In the genomic region with DNA sequence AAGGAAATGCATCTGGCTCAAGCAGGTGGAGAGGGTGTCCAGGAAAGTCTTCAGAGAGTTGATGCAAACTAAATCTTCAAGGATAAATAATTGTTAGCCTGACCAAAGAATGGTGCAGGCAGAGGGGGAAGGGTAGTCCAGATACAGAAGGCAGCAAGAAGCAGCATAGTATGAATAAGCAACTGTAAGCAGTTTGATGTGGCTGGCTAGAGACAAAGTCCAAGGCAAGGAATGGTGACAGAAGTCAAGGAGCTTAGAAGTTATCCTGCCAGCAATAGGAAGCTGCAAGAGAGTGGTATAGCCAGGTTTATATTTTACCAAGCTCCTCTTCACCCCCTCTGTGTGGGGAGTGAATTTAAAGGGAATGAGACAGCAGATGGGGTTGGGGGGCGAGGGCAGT, we compare ENCODE assay signal across 31 cellular contexts. TPM values are rescaled to one million over a fixed set of nuclear protein-coding genes. Genes with fewer than 3 reads are reported as not detected.
"Had no signal": no experiment of that assay in that cellular context is flagged by ENCODE, and none has a peak within 500 bp of the region (broad histone marks: within the 10 kb centered on the region; RNA-seq: fewer than 3 reads in every experiment).

No MANE protein-coding gene starts in this region.

- FAIRE-seq: frontal cortex had no signal

- H3K4me1 Mint-ChIP-seq: activated naive CD4-positive, alpha-beta T cell treated with anti-CD3 and anti-CD28 coated beads, Interleukin-2, amount 50 U/mL, for 24 hours; activated naive CD8-positive, alpha-beta T cell treated with anti-CD3 and anti-CD28 coated beads for 36 hours; activated naive CD8-positive, alpha-beta T cell treated with anti-CD3 and anti-CD28 coated beads, Interleukin-2, amount 50 U/mL, for 24 hours; activated T-helper 17 cell treated with anti-CD3 and anti-CD28 coated beads, Interleukin-2, amount 50 U/mL, for 72 hours; brain; endodermal cell had no signal

- H3K4me3 Mint-ChIP-seq: activated CD8-positive, alpha-beta T cell treated with anti-CD3 and anti-CD28 coated beads for 36 hours; activated naive CD4-positive, alpha-beta T cell treated with anti-CD3 and anti-CD28 coated beads for 36 hours; activated naive CD4-positive, alpha-beta T cell treated with anti-CD3 and anti-CD28 coated beads, Interleukin-2, amount 50 U/mL, for 24 hours; activated naive CD8-positive, alpha-beta T cell treated with anti-CD3 and anti-CD28 coated beads for 36 hours; activated naive CD8-positive, alpha-beta T cell treated with anti-CD3 and anti-CD28 coated beads, Interleukin-2, amount 50 U/mL, for 24 hours; activated T-cell treated with anti-CD3 and anti-CD28 coated beads, Interleukin-2, amount 50 U/mL, for 4 hours; activated T-helper 17 cell treated with anti-CD3 and anti-CD28 coated beads, Interleukin-2, amount 50 U/mL, for 72 hours; brain; endodermal cell; T-helper 17 cell; T-helper 2 cell treated with Interferon-gamma antibody and Interleukin-4, amounts not matched to agents 5 μg/mL and 100 μg/mL, for 36 hours had no signal

- H3K36me3 ChIP-seq: colonic mucosa had no signal

- H3K27me3 ChIP-seq: adrenal gland, breast epithelium, cardiac muscle cell, colonic mucosa had no signal

- ATAC-seq: activated CD8-positive, alpha-beta T cell treated with anti-CD3 and anti-CD28 coated beads for 36 hours; activated naive CD8-positive, alpha-beta T cell treated with anti-CD3 and anti-CD28 coated beads, Interleukin-2, amount 50 U/mL, for 24 hours; activated T-cell treated with anti-CD3 and anti-CD28 coated beads, Interleukin-2, amount 50 U/mL, for 4 hours; activated T-helper 17 cell treated with anti-CD3 and anti-CD28 coated beads, Interleukin-2, amount 50 U/mL, for 72 hours; T-helper 17 cell had no signal

- H3K27ac Mint-ChIP-seq: activated CD8-positive, alpha-beta T cell treated with anti-CD3 and anti-CD28 coated beads for 36 hours; activated naive CD4-positive, alpha-beta T cell treated with anti-CD3 and anti-CD28 coated beads for 36 hours; activated naive CD4-positive, alpha-beta T cell treated with anti-CD3 and anti-CD28 coated beads, Interleukin-2, amount 50 U/mL, for 24 hours; activated naive CD8-positive, alpha-beta T cell treated with anti-CD3 and anti-CD28 coated beads for 36 hours; activated naive CD8-positive, alpha-beta T cell treated with anti-CD3 and anti-CD28 coated beads, Interleukin-2, amount 50 U/mL, for 24 hours; activated T-helper 17 cell treated with anti-CD3 and anti-CD28 coated beads, Interleukin-2, amount 50 U/mL, for 72 hours; brain; endodermal cell; T-helper 17 cell; T-helper 2 cell treated with Interferon-gamma antibody and Interleukin-4, amounts not matched to agents 5 μg/mL and 100 μg/mL, for 36 hours had no signal

- H3K4me1 ChIP-seq: adrenal gland, breast epithelium, colonic mucosa had no signal

- DNase-seq: activated CD4-positive, alpha-beta T cell treated with anti-CD3 and anti-CD28 coated beads for 1 hour; activated CD4-positive, alpha-beta T cell treated with anti-CD3 and anti-CD28 coated beads for 4 hours; activated CD4-positive, alpha-beta T cell treated with anti-CD3 and anti-CD28 coated beads, Interleukin-2, amount 50 U/mL, for 1 hour; activated CD4-positive, alpha-beta T cell treated with anti-CD3 and anti-CD28 coated beads, Interleukin-2, amount 50 U/mL, for 48 hours; activated CD4-positive, CD25-positive, alpha-beta regulatory T cell; activated CD8-positive, alpha-beta memory T cell treated with anti-CD3 and anti-CD28 coated beads for 24 hours; activated CD8-positive, alpha-beta T cell treated with anti-CD3 and anti-CD28 coated beads for 36 hours; activated effector memory CD4-positive, alpha-beta T cell treated with Interleukin-2 at 50 U/mL for 16 hours; activated naive CD4-positive, alpha-beta T cell treated with anti-CD3 and anti-CD28 coated beads for 36 hours; activated naive CD8-positive, alpha-beta T cell treated with anti-CD3 and anti-CD28 coated beads for 36 hours; activated naive CD8-positive, alpha-beta T cell treated with anti-CD3 and anti-CD28 coated beads, Interleukin-2, amount 50 U/mL, for 24 hours; activated T-cell treated with anti-CD3 and anti-CD28 coated beads, Interleukin-2, amount 50 U/mL, for 4 hours; adrenal gland; amygdala; aorta; central memory CD4-positive, alpha-beta T cell; cerebellar nuclear complex; colonic mucosa; effector CD8-positive, alpha-beta T cell; endodermal cell; foreskin fibroblast; T-helper 1 cell; T-helper 17 cell; T1000 had no signal

- H3K27ac ChIP-seq: adrenal gland, breast epithelium, cardiac muscle cell, colonic mucosa had no signal

- H3K9me3 ChIP-seq: adrenal gland, breast epithelium, colonic mucosa had no signal

- H3K9me3 Mint-ChIP-seq: activated CD8-positive, alpha-beta T cell treated with anti-CD3 and anti-CD28 coated beads for 36 hours; activated naive CD4-positive, alpha-beta T cell treated with anti-CD3 and anti-CD28 coated beads for 36 hours; activated naive CD4-positive, alpha-beta T cell treated with anti-CD3 and anti-CD28 coated beads, Interleukin-2, amount 50 U/mL, for 24 hours; activated naive CD8-positive, alpha-beta T cell treated with anti-CD3 and anti-CD28 coated beads for 36 hours; activated naive CD8-positive, alpha-beta T cell treated with anti-CD3 and anti-CD28 coated beads, Interleukin-2, amount 50 U/mL, for 24 hours; activated T-cell treated with anti-CD3 and anti-CD28 coated beads, Interleukin-2, amount 50 U/mL, for 4 hours; activated T-helper 17 cell treated with anti-CD3 and anti-CD28 coated beads, Interleukin-2, amount 50 U/mL, for 72 hours; brain; endodermal cell; T-helper 2 cell treated with Interferon-gamma antibody and Interleukin-4, amounts not matched to agents 5 μg/mL and 100 μg/mL, for 36 hours had no signal

- H3K4me3 ChIP-seq: adrenal gland, breast epithelium, cardiac muscle cell, colonic mucosa had no signal

- H3K27me3 Mint-ChIP-seq: activated CD8-positive, alpha-beta T cell treated with anti-CD3 and anti-CD28 coated beads for 36 hours; activated naive CD4-positive, alpha-beta T cell treated with anti-CD3 and anti-CD28 coated beads, Interleukin-2, amount 50 U/mL, for 24 hours; activated naive CD8-positive, alpha-beta T cell treated with anti-CD3 and anti-CD28 coated beads for 36 hours; activated naive CD8-positive, alpha-beta T cell treated with anti-CD3 and anti-CD28 coated beads, Interleukin-2, amount 50 U/mL, for 24 hours; activated T-helper 17 cell treated with anti-CD3 and anti-CD28 coated beads, Interleukin-2, amount 50 U/mL, for 72 hours; brain; T-helper 17 cell had no signal

RNA-seq across cellular contexts. Expression of a gene that starts 18.3 kb away (rescaled TPM):
- total RNA-seq: activated CD8-positive, alpha-beta T cell treated with anti-CD3 and anti-CD28 coated beads for 36 hours; activated naive CD8-positive, alpha-beta T cell treated with anti-CD3 and anti-CD28 coated beads for 36 hours had no signal
